ENCODE assay signal across 8 cellular contexts in the genomic region with DNA sequence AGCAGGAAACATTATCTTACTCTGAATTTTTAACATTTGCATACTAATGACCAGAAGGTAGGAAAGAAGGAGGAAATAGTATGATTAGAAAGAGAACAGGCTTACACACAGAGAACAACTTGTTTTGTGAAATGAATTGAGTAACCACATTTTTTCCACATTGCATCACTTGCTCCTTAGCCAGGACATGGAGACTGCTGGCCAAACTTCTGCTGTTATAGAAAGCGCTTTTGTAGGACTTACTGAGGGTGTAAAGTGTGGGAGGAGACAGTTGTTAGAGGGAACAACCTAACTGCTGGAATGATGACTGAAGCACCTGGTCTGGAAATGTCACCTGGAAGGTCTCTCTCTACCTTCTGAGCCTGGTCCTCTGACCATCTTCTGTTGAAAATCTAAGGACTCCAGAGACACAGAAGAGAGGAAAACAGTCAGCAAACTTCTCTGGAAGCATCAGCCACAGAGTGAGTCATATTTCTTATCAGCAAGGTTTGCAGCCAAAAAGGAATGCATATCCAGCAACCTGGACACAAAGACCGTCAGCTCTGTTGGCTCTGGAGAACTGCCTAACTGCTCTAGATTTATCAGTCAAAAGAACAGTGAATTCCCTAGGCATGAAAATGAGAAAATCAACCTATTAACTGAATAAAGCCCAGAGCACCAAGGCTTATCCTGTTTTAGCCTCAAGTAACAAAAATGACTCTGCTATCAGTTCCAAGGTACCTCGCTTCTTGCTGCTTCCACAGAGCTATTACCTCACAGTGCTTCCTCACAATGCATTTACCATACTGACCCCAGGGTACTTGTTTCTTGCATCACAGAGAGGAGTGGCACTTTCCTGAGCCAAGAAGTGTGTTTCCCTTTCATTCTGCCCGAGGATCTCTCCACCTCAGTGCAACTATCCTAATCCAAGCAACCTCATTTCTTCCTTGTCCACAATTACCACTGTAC.
DNase-seq lines count a peak whose midpoint lies in the region; ATAC-seq and TF ChIP-seq lines count a peak whose summit lies in the region.

No MANE protein-coding gene starts in this region.

- intact Hi-C loops in breast epithelium (cut with DNase I; ENCODE audit: low total_unique reads) (no loop called here), tibial artery (cut with DNase I; ENCODE audit: low total_unique reads) (loop anchor here (10.0 kb wide), 1 partner anchor 55 kb away; no protein-coding TSS in a partner anchor)

- ATAC-seq in left lobe of liver (peak; percentile 86), GM21360 (IDR thresholded peaks at IDR 0.05; ENCODE audit: unreplicated experiment) (no peak), HG03442 (IDR thresholded peaks at IDR 0.05; ENCODE audit: unreplicated experiment) (no peak)

- H3K4me1 Mint-ChIP-seq in activated CD4-positive, alpha-beta memory T cell treated with anti-CD3 and anti-CD28 coated beads, Interleukin-2, amount 10 ng/mL, durations not matched to agents 7 days and 5 days: peaks cover 6% of the 10 kb centered on the region

- no peak overlapping the region for H3K27ac Mint-ChIP-seq in activated CD4-positive, alpha-beta memory T cell treated with anti-CD3 and anti-CD28 coated beads, Interleukin-2, amount 10 ng/mL, durations not matched to agents 7 days and 5 days

- H3K4me3 ChIP-seq in breast epithelium (no peak overlapping the region), tibial artery (peak overlapping the region in 1 of 2 donors; percentile 26)

- TF ChIP-seq CTCF in 22Rv1 (IDR thresholded peaks at IDR 0.05) (no peak), breast epithelium (IDR thresholded peaks at IDR 0.05) (no peak), tibial artery (IDR thresholded peaks at IDR 0.05) (no peak)

- H3K27me3 Mint-ChIP-seq in activated CD4-positive, alpha-beta memory T cell treated with anti-CD3 and anti-CD28 coated beads, Interleukin-2, amount 10 ng/mL, durations not matched to agents 7 days and 5 days: no peaks in the 10 kb centered on the region

- H3K27me3 ChIP-seq in breast epithelium (no peaks in the 10 kb centered on the region), tibial artery (no peaks in the 10 kb centered on the region)

- DNase-seq in LHCN-M2 (ENCODE audit: low read depth): peak; percentile 88
- DNase-seq in breast epithelium (ENCODE audit: low spot score in 2 of 2): peak in 1 of 2 donors; percentile 81
- peak; percentile 61 for DNase-seq in left lobe of liver (ENCODE audit: low spot score)
- peak; percentile 59 to 77 for DNase-seq in tibial artery
- no peak for DNase-seq in activated CD4-positive, alpha-beta memory T cell treated with anti-CD3 and anti-CD28 coated beads, Interleukin-2, amount 10 ng/mL, durations not matched to agents 7 days and 5 days

- H3K9me3 ChIP-seq in breast epithelium (no peaks in the 10 kb centered on the region), tibial artery (no peaks in the 10 kb centered on the region)

- peaks cover 3 to 11% of the 10 kb centered on the region in 2 donors for H3K4me1 ChIP-seq in breast epithelium
- H3K4me1 ChIP-seq in tibial artery: peaks cover 0 to 42% (median 27%) of the 10 kb centered on the region in 4 donors

- H3K4me3 Mint-ChIP-seq in activated CD4-positive, alpha-beta memory T cell treated with anti-CD3 and anti-CD28 coated beads, Interleukin-2, amount 10 ng/mL, durations not matched to agents 7 days and 5 days: no peak overlapping the region

- H3K36me3 ChIP-seq in breast epithelium (no peaks in the 10 kb centered on the region), tibial artery (peaks cover 6 to 13% (median 9%) of the 10 kb centered on the region in 3 donors)

- no peak for TF ChIP-seq POLR2A in breast epithelium (IDR thresholded peaks at IDR 0.05)

- H3K27ac ChIP-seq in 22Rv1 (peak overlapping the region; percentile 42), breast epithelium (peak overlapping the region; percentile 91 to 95), tibial artery (peak overlapping the region; percentile 86 to 90)

- no peaks in the 10 kb centered on the region for H3K9me3 Mint-ChIP-seq in activated CD4-positive, alpha-beta memory T cell treated with anti-CD3 and anti-CD28 coated beads, Interleukin-2, amount 10 ng/mL, durations not matched to agents 7 days and 5 days

- peaks cover 11% of the 10 kb centered on the region for H3K36me3 Mint-ChIP-seq in activated CD4-positive, alpha-beta memory T cell treated with anti-CD3 and anti-CD28 coated beads, Interleukin-2, amount 10 ng/mL, durations not matched to agents 7 days and 5 days (ENCODE audit: low read depth)

- CTCF ChIA-PET in activated CD4-positive, alpha-beta memory T cell treated with anti-CD3 and anti-CD28 coated beads, Interleukin-2, amount 10 ng/mL, durations not matched to agents 7 days and 5 days (lab: Charles Lee): no interaction called here

- POLR2A ChIA-PET in activated CD4-positive, alpha-beta memory T cell treated with anti-CD3 and anti-CD28 coated beads, Interleukin-2, amount 10 ng/mL, durations not matched to agents 7 days and 5 days (lab: Charles Lee): no interaction called here

Comparison
In these comparisons a context has a peak if more than half of its experiments do, and no peak if none do; other contexts are left out.
1. H3K27ac ChIP-seq: peak in every context shown above with its lines; median percentile 93 in breast epithelium; 88 in tibial artery; 42 in 22Rv1.